In genomic region chr12:3810016-3810370, GRCh38 we compare ENCODE assay signal across 25 cellular contexts.
"Had no signal": no experiment of that assay in that cellular context is flagged by ENCODE, and none has a peak within 500 bp of the region (broad histone marks: within the 10 kb centered on the region; RNA-seq: fewer than 3 reads in every experiment).

No MANE protein-coding gene starts in this region.

- H3K27ac ChIP-seq: coronary artery, gastrocnemius medialis, heart left ventricle, hepatocyte, left lung, ovary, psoas muscle, sigmoid colon, testis, tibial artery had no signal

- H3K27ac Mint-ChIP-seq: natural killer cell; stimulated activated effector memory CD8-positive, alpha-beta T cell treated with anti-CD3 and anti-CD28 coated beads, Interleukin-12 subunit alpha, Interleukin-12 subunit beta, amount 100 ng/mL, for 72 hours; type B pancreatic cell had no signal

- FAIRE-seq: islet of Langerhans had no signal

- H3K4me3 ChIP-seq: coronary artery, gastrocnemius medialis, heart left ventricle, hepatocyte, left lung, ovary, psoas muscle, sigmoid colon, testis, tibial artery had no signal

- H3K27me3 ChIP-seq: gastrocnemius medialis, heart left ventricle, hepatocyte, left lung, ovary, sigmoid colon, testis, tibial artery had no signal

- H3K4me1 Mint-ChIP-seq: natural killer cell; stimulated activated effector memory CD8-positive, alpha-beta T cell treated with anti-CD3 and anti-CD28 coated beads, Interleukin-12 subunit alpha, Interleukin-12 subunit beta, amount 100 ng/mL, for 72 hours had no signal

- H3K9me3 Mint-ChIP-seq: natural killer cell; stimulated activated effector memory CD8-positive, alpha-beta T cell treated with anti-CD3 and anti-CD28 coated beads, Interleukin-12 subunit alpha, Interleukin-12 subunit beta, amount 100 ng/mL, for 72 hours; type B pancreatic cell had no signal

- H3K27me3 Mint-ChIP-seq: type B pancreatic cell had no signal

- ATAC-seq: gastrocnemius medialis; heart left ventricle; left cardiac atrium; left lung; natural killer cell; psoas muscle; right cardiac atrium; stimulated activated effector memory CD8-positive, alpha-beta T cell treated with anti-CD3 and anti-CD28 coated beads, Interleukin-12 subunit alpha, Interleukin-12 subunit beta, amount 100 ng/mL, for 72 hours; stimulated activated naive CD8-positive, alpha-beta T cell treated with anti-CD3 and anti-CD28 coated beads, Interleukin-15, Interleukin-2, amounts not matched to agents 100 U/mL and 50 U/mL, for 24 hours had no signal

- DNase-seq: dermis blood vessel endothelial cell; effector memory CD4-positive, alpha-beta T cell; gastrocnemius medialis; heart left ventricle; left cardiac atrium; left lung; midbrain; natural killer cell; occipital lobe; ovary; posterior cingulate gyrus; psoas muscle; right cardiac atrium; sigmoid colon; stimulated activated CD4-positive, alpha-beta T cell treated with anti-CD3 and anti-CD28 coated beads, Interleukin-2, amount 100 ng/mL, for 24 hours; stimulated activated CD4-positive, alpha-beta T cell treated with anti-CD3 and anti-CD28 coated beads, Interleukin-4, amount 100 ng/mL, for 24 hours; stimulated activated naive CD8-positive, alpha-beta T cell treated with anti-CD3 and anti-CD28 coated beads, Interleukin-15, Interleukin-2, amounts not matched to agents 100 U/mL and 50 U/mL, for 24 hours; substantia nigra; testis; tibial artery had no signal

- H3K36me3 ChIP-seq: gastrocnemius medialis, ovary had no signal

- H3K4me3 Mint-ChIP-seq: natural killer cell; stimulated activated effector memory CD8-positive, alpha-beta T cell treated with anti-CD3 and anti-CD28 coated beads, Interleukin-12 subunit alpha, Interleukin-12 subunit beta, amount 100 ng/mL, for 72 hours; type B pancreatic cell had no signal

- H3K9me3 ChIP-seq: gastrocnemius medialis, heart left ventricle, left lung, ovary, psoas muscle, sigmoid colon, testis, tibial artery had no signal
